In genomic region chr4:74610491-74610890, GRCh38 we compare ENCODE assay signal across 30 cellular contexts.
"Had no signal": no experiment of that assay in that cellular context is flagged by ENCODE, and none has a peak within 500 bp of the region (broad histone marks: within the 10 kb centered on the region; RNA-seq: fewer than 3 reads in every experiment).

No MANE protein-coding gene starts in this region.

- DNase-seq: activated B cell treated with CpG ODN at 0.5 μM for 24 hours; activated CD4-positive, alpha-beta T cell treated with anti-CD3 and anti-CD28 coated beads for 48 hours; activated CD4-positive, alpha-beta T cell treated with anti-CD3 and anti-CD28 coated beads, Interleukin-2, amount 50 U/mL, for 1 hour; activated CD4-positive, alpha-beta T cell treated with anti-CD3 and anti-CD28 coated beads, Interleukin-2, amount 50 U/mL, for 48 hours; activated CD8-positive, alpha-beta memory T cell treated with anti-CD3 and anti-CD28 coated beads for 24 hours; activated CD8-positive, alpha-beta T cell treated with anti-CD3 and anti-CD28 coated beads for 36 hours; activated effector memory CD4-positive, alpha-beta T cell treated with Interleukin-2 at 50 U/mL for 16 hours; activated gamma-delta T cell treated with Interleukin-2 at 50 U/mL for 16 hours; activated naive CD4-positive, alpha-beta T cell treated with anti-CD3 and anti-CD28 coated beads, Interleukin-2, amount 50 U/mL, for 16 hours; activated naive CD4-positive, alpha-beta T cell treated with Interleukin-2 at 50 U/mL for 16 hours; activated T-cell treated with anti-CD3 and anti-CD28 coated beads, Interleukin-2, amount 50 U/mL, for 4 hours; amniotic stem cell; anterior cingulate cortex; brain microvascular endothelial cell; caudate nucleus; cortex of kidney; dermis blood vessel endothelial cell; effector CD4-positive, alpha-beta T cell; effector memory CD8-positive, alpha-beta T cell; erythroblast; foreskin keratinocyte; gastrocnemius medialis; glutamatergic neuron; T-helper 1 cell; T-helper 17 cell; T1000; WERI-Rb-1 had no signal

- H3K27ac ChIP-seq: brain microvascular endothelial cell, esophagus muscularis mucosa, foreskin keratinocyte, gastrocnemius medialis, WERI-Rb-1 had no signal

- H3K27me3 ChIP-seq: brain microvascular endothelial cell, esophagus muscularis mucosa, foreskin keratinocyte, gastrocnemius medialis had no signal

- H3K9me3 ChIP-seq: esophagus muscularis mucosa, gastrocnemius medialis had no signal

- H3K36me3 ChIP-seq: brain microvascular endothelial cell, esophagus muscularis mucosa, gastrocnemius medialis, WERI-Rb-1 had no signal

- H3K4me3 ChIP-seq: esophagus muscularis mucosa, gastrocnemius medialis had no signal

- H3K4me1 ChIP-seq: esophagus muscularis mucosa, foreskin keratinocyte, gastrocnemius medialis had no signal

- ATAC-seq: activated CD4-positive, CD25-positive, alpha-beta regulatory T cell treated with anti-CD3 and anti-CD28 coated beads, Interleukin-2, amount 50 U/mL, for 24 hours; activated CD8-positive, alpha-beta T cell treated with anti-CD3 and anti-CD28 coated beads for 36 hours; activated T-cell treated with anti-CD3 and anti-CD28 coated beads, Interleukin-2, amount 50 U/mL, for 4 hours; activated T-helper 17 cell treated with anti-CD3 and anti-CD28 coated beads, Interleukin-2, amount 50 U/mL, for 72 hours; effector memory CD8-positive, alpha-beta T cell; foreskin keratinocyte; gastrocnemius medialis; T-helper 17 cell had no signal
